ENCODE assay signal across 11 cellular contexts in the genomic region with DNA sequence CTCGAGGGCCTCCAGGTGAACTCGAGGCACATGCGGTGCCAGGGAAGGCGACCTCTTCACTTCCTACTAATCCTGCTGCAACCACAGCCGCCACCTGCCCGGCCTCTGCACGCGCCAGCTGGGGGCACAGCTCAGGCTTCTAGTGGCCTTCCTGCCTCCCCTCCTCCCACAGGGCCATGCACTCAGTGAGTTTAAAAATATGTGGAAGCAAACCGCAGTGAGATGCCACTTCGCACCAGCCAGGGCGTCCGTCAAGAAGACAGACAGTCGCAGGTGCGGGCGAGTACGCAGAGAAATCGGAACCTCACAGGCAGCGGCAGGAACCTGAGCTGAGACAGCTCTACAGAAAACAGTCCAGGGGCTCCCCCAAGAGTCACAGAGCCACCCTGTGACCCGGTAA. TPM values are rescaled to one million over a fixed set of nuclear protein-coding genes. Genes with fewer than 3 reads are reported as not detected.
A peak's percentile ranks its signal among the peaks of the same experiment; 100 is the strongest.
DNase-seq lines count a peak whose midpoint lies in the region; ATAC-seq and TF ChIP-seq lines count a peak whose summit lies in the region.
"Had no signal": no experiment of that assay in that cellular context is flagged by ENCODE, and none has a peak within 500 bp of the region (broad histone marks: within the 10 kb centered on the region; RNA-seq: fewer than 3 reads in every experiment).

No MANE protein-coding gene starts in this region.

- H3K36me3 ChIP-seq in OCI-LY7 (ENCODE audit: insufficient read depth, low read length), result peaks cover 79% of the 10 kb centered on the region

- H3K4me3 ChIP-seq in OCI-LY7 (ENCODE audit: low read depth, low read length, poor library complexity, severe bottlenecking), result peak overlapping the region; percentile 8

- peaks cover 30% of the 10 kb centered on the region for H3K36me3 Mint-ChIP-seq in activated naive CD4-positive, alpha-beta T cell treated with anti-CD3 and anti-CD28 coated beads, Interleukin-2, amount 10 ng/mL, durations not matched to agents 7 days and 5 days
- H3K36me3 Mint-ChIP-seq in dendritic cell treated with granulocyte-macrophage colony-stimulating factor and Interleukin-4, amounts not matched to agents 40 ng/mL and 50 ng/mL, for 4 days (ENCODE audit: low read depth), result peaks cover 56% of the 10 kb centered on the region

- DNase-seq in activated naive CD4-positive, alpha-beta T cell treated with anti-CD3 and anti-CD28 coated beads, Interleukin-2, amount 10 ng/mL, durations not matched to agents 7 days and 5 days, result peak; percentile 49
- no peak for DNase-seq in activated naive CD4-positive, alpha-beta T cell treated with Interleukin-2 at 50 U/mL for 16 hours
- DNase-seq in OCI-LY7 (ENCODE audit: low spot score) (peak; percentile 86), substantia nigra (lab: John Stamatoyannopoulos, UW) (no peak), foreskin melanocyte (no peak)
- DNase-seq in stimulated activated naive CD8-positive, alpha-beta T cell treated with anti-CD3 and anti-CD28 coated beads, Interleukin-15, amount 100 ng/mL, for 72 hours, result no peak
- DNase-seq: amygdala, small intestine had no signal

- peak overlapping the region; percentile 86 for H3K27ac Mint-ChIP-seq in activated naive CD4-positive, alpha-beta T cell treated with anti-CD3 and anti-CD28 coated beads, Interleukin-2, amount 10 ng/mL, durations not matched to agents 7 days and 5 days
- peak overlapping the region; percentile 75 for H3K27ac Mint-ChIP-seq in dendritic cell treated with granulocyte-macrophage colony-stimulating factor and Interleukin-4, amounts not matched to agents 40 ng/mL and 50 ng/mL, for 4 days
- peak overlapping the region; percentile 91 to 96 for H3K27ac Mint-ChIP-seq in stimulated activated naive CD8-positive, alpha-beta T cell treated with anti-CD3 and anti-CD28 coated beads, Interleukin-15, amount 100 ng/mL, for 72 hours

- H3K4me1 ChIP-seq in OCI-LY7 (ENCODE audit: insufficient read depth, low read length, poor library complexity, severe bottlenecking), result peaks cover 19% of the 10 kb centered on the region

- ATAC-seq in stimulated activated naive CD8-positive, alpha-beta T cell treated with anti-CD3 and anti-CD28 coated beads, Interleukin-15, amount 100 ng/mL, for 72 hours, result peak; percentile 73
- no peak for ATAC-seq in GM19324 (IDR thresholded peaks at IDR 0.05; ENCODE audit: low FRiP score, unreplicated experiment)
- ATAC-seq: SK-N-SH treated with all-trans-retinoic acid at 6 μM for 48 hours had no signal

- H3K9me3 Mint-ChIP-seq in activated naive CD4-positive, alpha-beta T cell treated with anti-CD3 and anti-CD28 coated beads, Interleukin-2, amount 10 ng/mL, durations not matched to agents 7 days and 5 days, result no peaks in the 10 kb centered on the region
- H3K9me3 Mint-ChIP-seq in dendritic cell treated with granulocyte-macrophage colony-stimulating factor and Interleukin-4, amounts not matched to agents 40 ng/mL and 50 ng/mL, for 4 days, result no peaks in the 10 kb centered on the region
- H3K9me3 Mint-ChIP-seq in stimulated activated naive CD8-positive, alpha-beta T cell treated with anti-CD3 and anti-CD28 coated beads, Interleukin-15, amount 100 ng/mL, for 72 hours, result no peaks in the 10 kb centered on the region

- H2AFZ ChIP-seq in OCI-LY7 (ENCODE audit: low read length), result no peak overlapping the region

- H4K20me1 ChIP-seq in OCI-LY7 (ENCODE audit: insufficient read depth, low read length), result peaks cover 4% of the 10 kb centered on the region

- no peaks in the 10 kb centered on the region for H3K9me2 ChIP-seq in OCI-LY7 (ENCODE audit: insufficient read depth, low read length)

- peaks cover 23% of the 10 kb centered on the region for H3K4me1 Mint-ChIP-seq in activated naive CD4-positive, alpha-beta T cell treated with anti-CD3 and anti-CD28 coated beads, Interleukin-2, amount 10 ng/mL, durations not matched to agents 7 days and 5 days
- H3K4me1 Mint-ChIP-seq in dendritic cell treated with granulocyte-macrophage colony-stimulating factor and Interleukin-4, amounts not matched to agents 40 ng/mL and 50 ng/mL, for 4 days (ENCODE audit: low read depth), result peaks cover 9% of the 10 kb centered on the region
- H3K4me1 Mint-ChIP-seq in stimulated activated naive CD8-positive, alpha-beta T cell treated with anti-CD3 and anti-CD28 coated beads, Interleukin-15, amount 100 ng/mL, for 72 hours, result peaks cover 42% of the 10 kb centered on the region

- BruUV-seq in OCI-LY7 (replicated peaks; lab: Mats Ljungman, UMichigan), result no TSS peak

- H3K27me3 Mint-ChIP-seq in activated naive CD4-positive, alpha-beta T cell treated with anti-CD3 and anti-CD28 coated beads, Interleukin-2, amount 10 ng/mL, durations not matched to agents 7 days and 5 days, result no peaks in the 10 kb centered on the region
- H3K27me3 Mint-ChIP-seq in dendritic cell treated with granulocyte-macrophage colony-stimulating factor and Interleukin-4, amounts not matched to agents 40 ng/mL and 50 ng/mL, for 4 days, result no peaks in the 10 kb centered on the region
- no peaks in the 10 kb centered on the region for H3K27me3 Mint-ChIP-seq in stimulated activated naive CD8-positive, alpha-beta T cell treated with anti-CD3 and anti-CD28 coated beads, Interleukin-15, amount 100 ng/mL, for 72 hours

- CTCF ChIA-PET in activated naive CD4-positive, alpha-beta T cell treated with anti-CD3 and anti-CD28 coated beads, Interleukin-2, amount 10 ng/mL, durations not matched to agents 7 days and 5 days (lab: Charles Lee), result interaction anchor here (0.9 to 1.1 kb wide), 2 partner anchors 18 to 168 kb away, joined by 3 read pairs; no protein-coding TSS in a partner anchor
- CTCF ChIA-PET in OCI-LY7 (lab: Charles Lee; ENCODE audit: unreplicated experiment), result no interaction called here

- intact Hi-C loops in OCI-LY7 (cut with micrococcal nuclease; ENCODE audit: unreplicated experiment), result no loop called here
- intact Hi-C loops in dendritic cell treated with granulocyte-macrophage colony-stimulating factor and Interleukin-4, amounts not matched to agents 40 ng/mL and 50 ng/mL, for 4 days (cut with micrococcal nuclease), result no loop called here

- H3K9me3 ChIP-seq in OCI-LY7 (ENCODE audit: low read length), result no peaks in the 10 kb centered on the region

- peak overlapping the region; percentile 48 for H3K4me3 Mint-ChIP-seq in activated naive CD4-positive, alpha-beta T cell treated with anti-CD3 and anti-CD28 coated beads, Interleukin-2, amount 10 ng/mL, durations not matched to agents 7 days and 5 days
- no peak overlapping the region for H3K4me3 Mint-ChIP-seq in dendritic cell treated with granulocyte-macrophage colony-stimulating factor and Interleukin-4, amounts not matched to agents 40 ng/mL and 50 ng/mL, for 4 days
- peak overlapping the region; percentile 73 to 79 for H3K4me3 Mint-ChIP-seq in stimulated activated naive CD8-positive, alpha-beta T cell treated with anti-CD3 and anti-CD28 coated beads, Interleukin-15, amount 100 ng/mL, for 72 hours

- peak overlapping the region; percentile 64 for H3K27ac ChIP-seq in OCI-LY7 (ENCODE audit: low read depth, low read length, poor library complexity, severe bottlenecking)
- no peak overlapping the region for H3K27ac ChIP-seq in substantia nigra (ENCODE audit: low read depth, low read length, poor library complexity, severe bottlenecking)

- H3K79me2 ChIP-seq in OCI-LY7 (ENCODE audit: insufficient read depth, low read depth, low read length), result peaks cover 67% of the 10 kb centered on the region

- POLR2A ChIA-PET in OCI-LY7 (lab: Charles Lee), result no interaction called here

- 0 out of 2 replicates have a peak, but pooled peaks have one; percentile 29 for TF ChIP-seq CTCF in OCI-LY7 (conservative IDR thresholded peaks at IDR 0.05; ENCODE audit: low read length)

- peak overlapping the region; percentile 38 for H3K4me2 ChIP-seq in OCI-LY7 (ENCODE audit: low read length)

RNA-seq across cellular contexts. Expression of a gene that starts 10.4 kb away (rescaled TPM):
- 141 and 150 TPM in 2 replicates for total RNA-seq in OCI-LY7 (2014; rRNA removed; shearing (Covaris generic))
- total RNA-seq in OCI-LY7 (2022), result 113 and 117 TPM in 2 replicates

RNA-seq across cellular contexts. Expression of a gene that starts 19.0 kb away (rescaled TPM):
- total RNA-seq in OCI-LY7 (2014; rRNA removed; shearing (Covaris generic)), result 55.4 and 60.0 TPM in 2 replicates
- 95.3 and 120 TPM in 2 replicates for total RNA-seq in OCI-LY7 (2022)

RNA-seq across cellular contexts. Expression of a gene that starts 29.5 kb away (rescaled TPM):
- total RNA-seq in OCI-LY7 (2014; rRNA removed; shearing (Covaris generic)), result 98.4 and 102 TPM in 2 replicates
- total RNA-seq in OCI-LY7 (2022), result 36.5 and 40.5 TPM in 2 replicates

Comparison
In these comparisons a context has a peak if more than half of its experiments do, and no peak if none do; other contexts are left out.
1. DNase-seq: peak in activated naive CD4-positive, alpha-beta T cell treated with anti-CD3 and anti-CD28 coated beads, Interleukin-2, amount 10 ng/mL, durations not matched to agents 7 days and 5 days (single experiment) and OCI-LY7 (single experiment); none in activated naive CD4-positive, alpha-beta T cell treated with Interleukin-2 at 50 U/mL for 16 hours (single experiment), stimulated activated naive CD8-positive, alpha-beta T cell treated with anti-CD3 and anti-CD28 coated beads, Interleukin-15, amount 100 ng/mL, for 72 hours (0 of 2), substantia nigra (0 of 49) and foreskin melanocyte (single experiment).
2. Peak in every context shown above with its lines, with median percentiles within 50 percentile points of each other: H3K27ac Mint-ChIP-seq.